Comparison of ENCODE assay signal across 8 cellular contexts in genomic region chrX:55451990-55452824, GRCh38. TPM values are rescaled to one million over a fixed set of nuclear protein-coding genes. Genes with fewer than 3 reads are reported as not detected.
DNase-seq lines count a peak whose midpoint lies in the region; ATAC-seq and TF ChIP-seq lines count a peak whose summit lies in the region.

MAGEH1 (plus strand) TSS chrX:55452127; CDS start chrX:55452375, 248 bp downstream.

- peak; percentile 99 for ATAC-seq in GM21723 (IDR thresholded peaks at IDR 0.05; ENCODE audit: unreplicated experiment)

- intact Hi-C loops in testis (cut with DNase I; ENCODE audit: low total_unique reads): no loop called here

- H3K27ac Mint-ChIP-seq in activated naive CD8-positive, alpha-beta T cell treated with anti-CD3 and anti-CD28 coated beads for 36 hours: peak within 1 kb of the TSS; percentile 91
- H3K27ac Mint-ChIP-seq in glutamatergic neuron (ENCODE audit: unreplicated experiment) (peak within 1 kb of the TSS; percentile 93), osteocyte (ENCODE audit: unreplicated experiment) (peak within 1 kb of the TSS; percentile 59)

- H3K9ac ChIP-seq in SU-DHL-6 (ENCODE audit: low read length): peak within 1 kb of the TSS; percentile 68

- H3K4me2 ChIP-seq in SU-DHL-6 (ENCODE audit: low read depth, low read length, poor library complexity, severe bottlenecking): peak within 1 kb of the TSS; percentile 78

- TF ChIP-seq CTCF in SU-DHL-6 (IDR thresholded peaks at IDR 0.05; ENCODE audit: insufficient read depth, low read length, poor library complexity, severe bottlenecking): no peak
- TF ChIP-seq CTCF in glutamatergic neuron (IDR thresholded peaks at IDR 0.05; ENCODE audit: partially characterized antibody, unreplicated experiment): no peak
- TF ChIP-seq CTCF in osteocyte (IDR thresholded peaks at IDR 0.05): no peak
- no peak for TF ChIP-seq CTCF in testis (IDR thresholded peaks at IDR 0.05)

- DNase-seq in Daoy (ENCODE audit: low read depth) (peak; percentile 82), LHCN-M2 (ENCODE audit: low read depth) (peak; percentile 75), glutamatergic neuron (peak; percentile 78), osteocyte (ENCODE audit: extremely low spot score, unreplicated experiment) (no peak), testis (peak; percentile 92)
- peak; percentile 79 for DNase-seq in activated naive CD8-positive, alpha-beta T cell treated with anti-CD3 and anti-CD28 coated beads for 36 hours

- H3K9me3 Mint-ChIP-seq in activated naive CD8-positive, alpha-beta T cell treated with anti-CD3 and anti-CD28 coated beads for 36 hours: no peaks in the 10 kb centered on the region
- no peaks in the 10 kb centered on the region for H3K9me3 Mint-ChIP-seq in glutamatergic neuron (ENCODE audit: unreplicated experiment)
- no peaks in the 10 kb centered on the region for H3K9me3 Mint-ChIP-seq in osteocyte (ENCODE audit: unreplicated experiment)

- peaks cover 2% of the 10 kb centered on the region for H3K4me1 Mint-ChIP-seq in activated naive CD8-positive, alpha-beta T cell treated with anti-CD3 and anti-CD28 coated beads for 36 hours
- H3K4me1 Mint-ChIP-seq in glutamatergic neuron (ENCODE audit: low read depth, unreplicated experiment) (peaks cover 2% of the 10 kb centered on the region), osteocyte (ENCODE audit: unreplicated experiment) (no peaks in the 10 kb centered on the region)

- H3K4me3 ChIP-seq in SU-DHL-6 (ENCODE audit: insufficient read depth, low read length, poor library complexity, severe bottlenecking): peak within 1 kb of the TSS; percentile 68
- H3K4me3 ChIP-seq in testis: peak within 1 kb of the TSS; percentile 65 to 76

- H3K4me3 Mint-ChIP-seq in activated naive CD8-positive, alpha-beta T cell treated with anti-CD3 and anti-CD28 coated beads for 36 hours: peak within 1 kb of the TSS; percentile 93
- H3K4me3 Mint-ChIP-seq in glutamatergic neuron (ENCODE audit: unreplicated experiment) (peak within 1 kb of the TSS; percentile 89), osteocyte (ENCODE audit: unreplicated experiment) (peak within 1 kb of the TSS; percentile 77)

- H3K27ac ChIP-seq in SU-DHL-6 (ENCODE audit: low read depth, low read length): peak within 1 kb of the TSS; percentile 27
- peak within 1 kb of the TSS; percentile 86 for H3K27ac ChIP-seq in testis

- H4K20me1 ChIP-seq in SU-DHL-6 (ENCODE audit: low read depth, low read length): no peaks in the 10 kb centered on the region

- H3K36me3 ChIP-seq in SU-DHL-6 (ENCODE audit: low read length) (no peaks in the 10 kb centered on the region), testis (ENCODE audit: low read depth, missing control alignments) (no peaks in the 10 kb centered on the region)

- no peaks in the 10 kb centered on the region for H3K27me3 ChIP-seq in SU-DHL-6 (ENCODE audit: low read length)
- no peaks in the 10 kb centered on the region for H3K27me3 ChIP-seq in testis

- no peaks in the 10 kb centered on the region for H3F3A ChIP-seq in SU-DHL-6 (ENCODE audit: insufficient read depth)

- H3K27me3 Mint-ChIP-seq in activated naive CD8-positive, alpha-beta T cell treated with anti-CD3 and anti-CD28 coated beads for 36 hours: no peaks in the 10 kb centered on the region
- peaks cover 3% of the 10 kb centered on the region for H3K27me3 Mint-ChIP-seq in glutamatergic neuron (ENCODE audit: unreplicated experiment)
- H3K27me3 Mint-ChIP-seq in osteocyte (ENCODE audit: unreplicated experiment): no peaks in the 10 kb centered on the region

- H3K9me2 ChIP-seq in SU-DHL-6 (replicated peaks; ENCODE audit: insufficient read depth, low read length): no peaks in the 10 kb centered on the region

- peak; percentile 47 for TF ChIP-seq POLR2A in testis (IDR thresholded peaks at IDR 0.05)

- H3K9me3 ChIP-seq in SU-DHL-6 (ENCODE audit: insufficient read depth, low read length) (no peaks in the 10 kb centered on the region), testis (no peaks in the 10 kb centered on the region)

- H2AFZ ChIP-seq in SU-DHL-6 (ENCODE audit: low read depth, low read length, severe bottlenecking): peak within 1 kb of the TSS; percentile 83

- H3K36me3 Mint-ChIP-seq in activated naive CD8-positive, alpha-beta T cell treated with anti-CD3 and anti-CD28 coated beads for 36 hours: no peaks in the 10 kb centered on the region
- no peaks in the 10 kb centered on the region for H3K36me3 Mint-ChIP-seq in glutamatergic neuron (ENCODE audit: unreplicated experiment)
- H3K36me3 Mint-ChIP-seq in osteocyte (ENCODE audit: unreplicated experiment): no peaks in the 10 kb centered on the region

- no peaks in the 10 kb centered on the region for H3K4me1 ChIP-seq in testis

- WGBS in testis, 2 donors: 0% methylated on average over 12 to 35 of the region's 42 CpGs

- no peaks in the 10 kb centered on the region for H3K79me2 ChIP-seq in SU-DHL-6 (ENCODE audit: insufficient read depth, low read length)

RNA-seq across cellular contexts. Expression of gene MAGEH1, which starts in this region (rescaled TPM):
- 21.3 and 24.4 TPM in 2 replicates for total RNA-seq in Daoy (2014; rRNA removed; shearing (Covaris generic))
- 14.8 and 19.9 TPM in 2 replicates for total RNA-seq in LHCN-M2 (2014; rRNA removed)
- 11.1 TPM for polyA plus RNA-seq in LHCN-M2 (2012)
- total RNA-seq in activated naive CD8-positive, alpha-beta T cell treated with anti-CD3 and anti-CD28 coated beads for 36 hours: 10 to 100 TPM; 18.1 to 20.2 TPM
- 29.8 TPM for total RNA-seq in glutamatergic neuron (ENCODE audit: unreplicated experiment)
- total RNA-seq in osteocyte: 9.1 and 10.0 TPM in 2 replicates
- total RNA-seq in testis: 100 to 1,000 TPM; 103 to 119 TPM
- polyA plus RNA-seq in testis (ENCODE audit: insufficient read depth, low read depth, low replicate concordance): 87.0 TPM
